In the genomic region with DNA sequence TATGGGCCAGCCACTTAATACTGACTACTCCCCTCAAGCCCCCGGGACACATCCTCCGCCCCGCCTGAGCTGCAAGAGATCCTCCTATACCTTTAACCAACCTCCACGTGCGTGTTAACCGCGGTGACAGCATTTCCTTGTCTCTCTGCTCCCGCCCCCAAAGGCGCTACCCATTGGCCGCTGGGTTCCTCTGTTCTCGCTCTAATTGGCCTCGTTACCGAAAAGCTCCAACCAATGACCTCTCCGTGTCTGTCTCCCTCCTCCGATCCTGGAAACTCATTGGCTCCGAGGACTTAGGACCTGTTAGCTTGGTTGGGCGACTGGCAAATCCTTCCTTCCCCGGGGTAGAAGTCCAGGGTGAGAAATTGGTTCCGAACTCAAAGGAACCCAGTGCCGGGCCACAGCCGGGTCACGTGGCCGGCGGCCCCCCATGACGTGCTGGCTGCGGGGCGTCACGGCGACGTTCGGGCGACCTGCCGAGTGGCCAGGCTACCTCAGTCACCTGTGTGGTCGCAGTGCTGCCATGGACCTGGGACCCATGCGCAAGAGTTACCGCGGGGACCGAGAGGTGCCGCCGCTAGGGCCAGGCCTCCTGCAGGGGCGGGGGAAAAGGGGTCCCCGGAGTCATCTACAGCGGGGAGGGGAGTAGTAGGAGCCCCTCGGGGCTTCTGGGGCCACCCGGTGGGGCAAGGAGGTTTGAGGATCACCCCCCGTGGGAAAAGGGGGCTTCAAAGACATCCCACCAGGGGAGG, we compare ENCODE assay signal across 8 cellular contexts. TPM values are rescaled to one million over a fixed set of nuclear protein-coding genes. Genes with fewer than 3 reads are reported as not detected.
A peak's percentile ranks its signal among the peaks of the same experiment; 100 is the strongest.
DNase-seq lines count a peak whose midpoint lies in the region; ATAC-seq and TF ChIP-seq lines count a peak whose summit lies in the region.

A gene (plus strand): TSS at position 326 of the 752 bp plus-strand sequence. CDS start 105 bp downstream, at position 431.

- no peak for TF ChIP-seq CTCF in LNCaP clone FGC (IDR thresholded peaks at IDR 0.05; ENCODE audit: control insufficient read depth, extremely low read depth, insufficient read depth)
- no peak for TF ChIP-seq CTCF in RWPE1 (conservative IDR thresholded peaks at IDR 0.05; ENCODE audit: low read depth)
- TF ChIP-seq CTCF in natural killer cell (IDR thresholded peaks at IDR 0.05) = no peak

- H3K36me3 Mint-ChIP-seq in activated T-helper 2 cell treated with anti-CD3 and anti-CD28 coated beads, Interferon-gamma antibody, Interleukin-2, Interleukin-4, amounts not matched to agents 10 μg/mL and 5 μg/mL and 100 μg/mL, durations not matched to agents 14 hours and 24 hours and 36 hours (ENCODE audit: low read depth) = peaks cover 18% of the 10 kb centered on the region
- no peaks in the 10 kb centered on the region for H3K36me3 Mint-ChIP-seq in natural killer cell

- CTCF ChIA-PET in RWPE1 (lab: Yijun Ruan, JAX) = interaction anchor here (0.6 to 1.4 kb wide), 8 partner anchors 10 to 452 kb away, joined by 3 to 5 read pairs (median 3); a partner anchor contains a TSS

- DNase-seq in EL (peak; percentile 99), GOT3 (lab: John Stamatoyannopoulos, UW) (peak; percentile 72), LNCaP clone FGC (ENCODE audit: low read depth) (peak; percentile 99), RWPE1 (ENCODE audit: low spot score) (peak; percentile 99), fibroblast of peridontal ligament (ENCODE audit: extremely low read depth) (peak; percentile 99), natural killer cell (peak; percentile 90)
- peak; percentile 95 for DNase-seq in activated T-helper 2 cell treated with anti-CD3 and anti-CD28 coated beads, Interferon-gamma antibody, Interleukin-2, Interleukin-4, amounts not matched to agents 10 μg/mL and 5 μg/mL and 100 μg/mL, durations not matched to agents 14 hours and 24 hours and 36 hours (ENCODE audit: low spot score)
- peak; percentile 96 for DNase-seq in stimulated activated naive CD4-positive, alpha-beta T cell treated with Interleukin-2 at 50 U/mL for 16 hours (lab: John Stamatoyannopoulos, UW)

- H3K4me3 Mint-ChIP-seq in activated T-helper 2 cell treated with anti-CD3 and anti-CD28 coated beads, Interferon-gamma antibody, Interleukin-2, Interleukin-4, amounts not matched to agents 10 μg/mL and 5 μg/mL and 100 μg/mL, durations not matched to agents 14 hours and 24 hours and 36 hours (ENCODE audit: low read depth) = peak within 1 kb of the TSS; percentile 82
- peak within 1 kb of the TSS; percentile 93 for H3K4me3 Mint-ChIP-seq in natural killer cell

- intact Hi-C loops in activated T-helper 2 cell treated with anti-CD3 and anti-CD28 coated beads, Interferon-gamma antibody, Interleukin-2, Interleukin-4, amounts not matched to agents 10 μg/mL and 5 μg/mL and 100 μg/mL, durations not matched to agents 14 hours and 24 hours and 36 hours (cut with micrococcal nuclease) = loop anchor here (2.0 kb wide), 1 partner anchor 47 kb away; no protein-coding TSS in a partner anchor
- intact Hi-C loops in natural killer cell (cut with micrococcal nuclease) = loop anchor here (1.0 to 10.0 kb wide), 6 partner anchors 29 to 163 kb away; a partner anchor contains a TSS

- H3K4me1 Mint-ChIP-seq in activated T-helper 2 cell treated with anti-CD3 and anti-CD28 coated beads, Interferon-gamma antibody, Interleukin-2, Interleukin-4, amounts not matched to agents 10 μg/mL and 5 μg/mL and 100 μg/mL, durations not matched to agents 14 hours and 24 hours and 36 hours (ENCODE audit: low read depth) = peaks cover 37% of the 10 kb centered on the region
- peaks cover 27 to 37% of the 10 kb centered on the region in 2 donors for H3K4me1 Mint-ChIP-seq in natural killer cell

- H3K27ac ChIP-seq in RWPE1 = peak within 1 kb of the TSS; percentile 84

- peak within 1 kb of the TSS; percentile 90 for H3K27ac Mint-ChIP-seq in activated T-helper 2 cell treated with anti-CD3 and anti-CD28 coated beads, Interferon-gamma antibody, Interleukin-2, Interleukin-4, amounts not matched to agents 10 μg/mL and 5 μg/mL and 100 μg/mL, durations not matched to agents 14 hours and 24 hours and 36 hours
- peak within 1 kb of the TSS; percentile 87 to 92 for H3K27ac Mint-ChIP-seq in natural killer cell

- H3K4me3 ChIP-seq in LNCaP clone FGC (ENCODE audit: low read depth, low read length) = peak within 1 kb of the TSS; percentile 98

- H3K27me3 Mint-ChIP-seq in activated T-helper 2 cell treated with anti-CD3 and anti-CD28 coated beads, Interferon-gamma antibody, Interleukin-2, Interleukin-4, amounts not matched to agents 10 μg/mL and 5 μg/mL and 100 μg/mL, durations not matched to agents 14 hours and 24 hours and 36 hours (ENCODE audit: low read depth) = no peaks in the 10 kb centered on the region
- H3K27me3 Mint-ChIP-seq in natural killer cell (ENCODE audit: low read depth in 2 of 2) = no peaks in the 10 kb centered on the region

- POLR2A ChIA-PET in RWPE1 (lab: Yijun Ruan, JAX; ENCODE audit: low non-redundant PET) = interaction anchor here (0.5 to 1.5 kb wide), 6 partner anchors 9 to 205 kb away, joined by 3 to 5 read pairs (median 3); a partner anchor contains a TSS

- H3K9me3 Mint-ChIP-seq in activated T-helper 2 cell treated with anti-CD3 and anti-CD28 coated beads, Interferon-gamma antibody, Interleukin-2, Interleukin-4, amounts not matched to agents 10 μg/mL and 5 μg/mL and 100 μg/mL, durations not matched to agents 14 hours and 24 hours and 36 hours = peaks cover 4% of the 10 kb centered on the region
- no peaks in the 10 kb centered on the region for H3K9me3 Mint-ChIP-seq in natural killer cell

- peak; percentile 96 to 99 (median 97) for ATAC-seq in natural killer cell

RNA-seq across cellular contexts. Expression of the gene that starts here (rescaled TPM):
- total RNA-seq in activated T-helper 2 cell treated with anti-CD3 and anti-CD28 coated beads, Interferon-gamma antibody, Interleukin-2, Interleukin-4, amounts not matched to agents 10 μg/mL and 5 μg/mL and 100 μg/mL, durations not matched to agents 14 hours and 24 hours and 36 hours = 41.0 and 45.9 TPM in 2 replicates
- total RNA-seq in natural killer cell = 10 to 100 TPM in 1 of 3 donors, 1 to 10 TPM in 2; 6.0 to 10.9 (median 9.3) TPM

Comparison
In these comparisons a context has a peak if more than half of its experiments do, and no peak if none do; other contexts are left out.
1. Peak in every context shown above with its lines: DNase-seq, ATAC-seq, H3K4me3 ChIP-seq and H3K27ac ChIP-seq.